ENCODE assay signal across 21 cellular contexts in the genomic region with DNA sequence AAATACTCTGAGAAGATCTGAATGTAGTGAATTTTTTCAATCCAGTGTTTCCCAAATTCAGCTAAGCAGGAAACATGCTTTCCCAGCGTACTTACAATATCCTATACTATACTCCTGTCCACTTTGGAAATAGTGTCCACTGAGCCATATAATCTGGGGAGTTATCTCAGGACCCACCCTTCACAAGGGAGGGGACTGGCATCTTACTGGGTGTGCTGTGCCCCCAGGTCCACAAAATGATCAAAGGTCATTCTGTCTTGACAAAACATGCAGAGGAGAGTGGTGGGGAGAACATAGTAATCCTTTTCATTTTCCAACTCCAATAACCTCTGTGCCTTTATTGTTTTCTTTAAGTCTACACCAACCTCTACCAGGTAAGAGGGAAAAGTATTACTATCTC.
A peak's percentile ranks its signal among the peaks of the same experiment; 100 is the strongest.
DNase-seq lines count a peak whose midpoint lies in the region; ATAC-seq, FAIRE-seq and TF ChIP-seq lines count a peak whose summit lies in the region.
"Had no signal": no experiment of that assay in that cellular context is flagged by ENCODE, and none has a peak within 500 bp of the region (broad histone marks: within the 10 kb centered on the region; RNA-seq: fewer than 3 reads in every experiment).

No MANE protein-coding gene starts in this region.

- no peaks in the 10 kb centered on the region for H3K4me1 Mint-ChIP-seq in stimulated activated effector memory CD8-positive, alpha-beta T cell treated with anti-CD3 and anti-CD28 coated beads, Interleukin-12 subunit alpha, Interleukin-12 subunit beta, amount 100 ng/mL, for 72 hours

- DNase-seq in left ventricle myocardium inferior (no peak), Right ventricle myocardium inferior (ENCODE audit: missing footprints) (no peak), small intestine (peak; percentile 78), uterus (no peak), SK-N-DZ (ENCODE audit: low spot score) (no peak)
- no peak for DNase-seq in stimulated activated effector memory CD8-positive, alpha-beta T cell treated with anti-CD3 and anti-CD28 coated beads, Interleukin-12 subunit alpha, Interleukin-12 subunit beta, amount 100 ng/mL, for 72 hours (ENCODE audit: low spot score in 2 of 2)
- DNase-seq: DMS 273 treated with DMSO at 0.1 percent for 48 hours, GF-D8, HFFc6, KG1, NCI-H1436, NCI-H2081, NCI-H510A, NCI-H774 had no signal

- no peak for ATAC-seq in Right ventricle myocardium inferior
- ATAC-seq in GM21619 (IDR thresholded peaks at IDR 0.05; ENCODE audit: unreplicated experiment), result no peak
- no peak for ATAC-seq in stimulated activated effector memory CD8-positive, alpha-beta T cell treated with anti-CD3 and anti-CD28 coated beads, Interleukin-12 subunit alpha, Interleukin-12 subunit beta, amount 100 ng/mL, for 72 hours
- ATAC-seq: PC-3 had no signal

- H3K36me3 Mint-ChIP-seq in stimulated activated effector memory CD8-positive, alpha-beta T cell treated with anti-CD3 and anti-CD28 coated beads, Interleukin-12 subunit alpha, Interleukin-12 subunit beta, amount 100 ng/mL, for 72 hours, result no peaks in the 10 kb centered on the region

- FAIRE-seq in small intestine (lab: Jason Lieb, UNC), result no peak
- FAIRE-seq: GM12892, H54 had no signal

- TF ChIP-seq CTCF in left ventricle myocardium inferior (IDR thresholded peaks at IDR 0.05; ENCODE audit: borderline replicate concordance), result no peak
- no peak for TF ChIP-seq CTCF in uterus (IDR thresholded peaks at IDR 0.05)

- no peak for TF ChIP-seq POLR2A in uterus (IDR thresholded peaks at IDR 0.05)

- H3K36me3 ChIP-seq in left ventricle myocardium inferior (no peaks in the 10 kb centered on the region), mesodermal cell (ENCODE audit: control insufficient read depth, insufficient read depth, low read length) (no peaks in the 10 kb centered on the region), small intestine (ENCODE audit: control insufficient read depth in 2 of 2, insufficient read depth in 2 of 2, low read length in 2 of 2) (no peaks in the 10 kb centered on the region), uterus (no peaks in the 10 kb centered on the region)

- peaks cover 9% of the 10 kb centered on the region for H3K9me3 Mint-ChIP-seq in stimulated activated effector memory CD8-positive, alpha-beta T cell treated with anti-CD3 and anti-CD28 coated beads, Interleukin-12 subunit alpha, Interleukin-12 subunit beta, amount 100 ng/mL, for 72 hours

- H3K4me3 ChIP-seq in left ventricle myocardium inferior (no peak overlapping the region), mesodermal cell (ENCODE audit: extremely low read depth, insufficient read depth, low read length, poor library complexity, severe bottlenecking) (no peak overlapping the region), small intestine (ENCODE audit: low read depth in 1 of 2, low read length in 2 of 2) (no peak overlapping the region), uterus (no peak overlapping the region)

- H3K4me3 Mint-ChIP-seq in stimulated activated effector memory CD8-positive, alpha-beta T cell treated with anti-CD3 and anti-CD28 coated beads, Interleukin-12 subunit alpha, Interleukin-12 subunit beta, amount 100 ng/mL, for 72 hours, result no peak overlapping the region
- H3K4me3 Mint-ChIP-seq: HFFc6 had no signal

- H3K27ac Mint-ChIP-seq in stimulated activated effector memory CD8-positive, alpha-beta T cell treated with anti-CD3 and anti-CD28 coated beads, Interleukin-12 subunit alpha, Interleukin-12 subunit beta, amount 100 ng/mL, for 72 hours, result no peak overlapping the region
- H3K27ac Mint-ChIP-seq: HFFc6 had no signal

- H3K27ac ChIP-seq in left ventricle myocardium inferior (replicated peaks) (peak overlapping the region; percentile 89), mesodermal cell (ENCODE audit: low read depth, low read length, severe bottlenecking) (peak overlapping the region; percentile 83), small intestine (ENCODE audit: low read depth in 1 of 2, low read length in 1 of 2) (peak overlapping the region in 1 of 2 donors; percentile 42), uterus (peak overlapping the region; percentile 10 to 35)
- H3K27ac ChIP-seq: C4-2B, RWPE1 had no signal

- intact Hi-C loops in left ventricle myocardium inferior (cut with micrococcal nuclease) (loop anchor here (2.0 kb wide), 1 partner anchor 49 kb away; no protein-coding TSS in a partner anchor), Right ventricle myocardium inferior (cut with DNase I) (loop anchor here (5.0 kb wide), 1 partner anchor 48 kb away; no protein-coding TSS in a partner anchor), uterus (cut with DNase I; ENCODE audit: low total_unique reads) (no loop called here)

- H3K9me3 ChIP-seq in left ventricle myocardium inferior (replicated peaks), result peaks cover 11% of the 10 kb centered on the region
- peaks cover 4% of the 10 kb centered on the region for H3K9me3 ChIP-seq in mesodermal cell (ENCODE audit: control insufficient read depth, low read length)
- H3K9me3 ChIP-seq in small intestine (ENCODE audit: control insufficient read depth, low read depth), result no peaks in the 10 kb centered on the region
- H3K9me3 ChIP-seq in uterus, result no peaks in the 10 kb centered on the region

- no CpG with 5 or more reads among the region's 1 CpG for WGBS in mesodermal cell (ENCODE audit: insufficient coverage in 2 of 2), 2 experiments
- WGBS in small intestine, 3 donors, result 50 to 86% (median 63%) methylated on average over 1 of the region's 1 CpG

- H3K4me1 ChIP-seq in left ventricle myocardium inferior (peaks cover 47% of the 10 kb centered on the region), mesodermal cell (ENCODE audit: control insufficient read depth, insufficient read depth, low read length, poor library complexity, severe bottlenecking) (peaks cover 12% of the 10 kb centered on the region), small intestine (ENCODE audit: control insufficient read depth in 2 of 2, insufficient read depth in 1 of 2, low read depth in 1 of 2, low read length in 1 of 2) (peaks cover 0 to 3% of the 10 kb centered on the region in 2 donors), uterus (no peaks in the 10 kb centered on the region)

- H3K27me3 ChIP-seq in left ventricle myocardium inferior (ENCODE audit: low read depth) (no peaks in the 10 kb centered on the region), small intestine (ENCODE audit: control insufficient read depth in 2 of 2, insufficient read depth in 2 of 2, low read length in 2 of 2) (no peaks in the 10 kb centered on the region), uterus (no peaks in the 10 kb centered on the region)
